14 cellular contexts compared by ENCODE assay signal in genomic region chr22:39474351-39474991, GRCh38. TPM values are rescaled to one million over a fixed set of nuclear protein-coding genes. Genes with fewer than 3 reads are reported as not detected.
DNase-seq lines count a peak whose midpoint lies in the region; ATAC-seq, FAIRE-seq and TF ChIP-seq lines count a peak whose summit lies in the region.
"Had no signal": no experiment of that assay in that cellular context is flagged by ENCODE, and none has a peak within 500 bp of the region (broad histone marks: within the 10 kb centered on the region; RNA-seq: fewer than 3 reads in every experiment).

No MANE protein-coding gene starts in this region.

- no peaks in the 10 kb centered on the region for H3K79me1 ChIP-seq in mesenchymal stem cell (replicated peaks; ENCODE audit: low read length, poor library complexity, severe bottlenecking)

- intact Hi-C loops in heart left ventricle (cut with DNase I): no loop called here
- intact Hi-C loops in cardiac septum (cut with DNase I): no loop called here
- intact Hi-C loops in sigmoid colon (cut with DNase I): no loop called here

- no peak overlapping the region for H4K8ac ChIP-seq in mesenchymal stem cell (ENCODE audit: low read length)

- no peak for DNase-seq in heart left ventricle
- no peak for DNase-seq in cardiac septum (ENCODE audit: low spot score)
- DNase-seq in bronchial epithelial cell (ENCODE audit: low read depth): no peak
- peak; percentile 40 for DNase-seq in mesenchymal stem cell
- DNase-seq in upper lobe of left lung: no peak
- DNase-seq in sigmoid colon: no peak
- DNase-seq in NCI-H146 treated with DMSO at 0.1 percent for 48 hours (lab: John Stamatoyannopoulos, UW; ENCODE audit: unreplicated experiment): no peak
- DNase-seq in NCI-H2081 (lab: John Stamatoyannopoulos, UW): no peak
- DNase-seq: activated CD8-positive, alpha-beta T cell treated with anti-CD3 and anti-CD28 coated beads, Interleukin-2, amount 10 ng/mL, durations not matched to agents 7 days and 5 days; DND-41; effector memory CD4-positive, alpha-beta T cell had no signal

- no peaks in the 10 kb centered on the region for H3K9me3 ChIP-seq in heart left ventricle
- H3K9me3 ChIP-seq in mesenchymal stem cell (ENCODE audit: control insufficient read depth, low read length): no peaks in the 10 kb centered on the region
- H3K9me3 ChIP-seq in upper lobe of left lung: no peaks in the 10 kb centered on the region
- H3K9me3 ChIP-seq in sigmoid colon: no peaks in the 10 kb centered on the region
- H3K9me3 ChIP-seq: A549 had no signal

- no peak overlapping the region for H2BK120ac ChIP-seq in mesenchymal stem cell (ENCODE audit: low read depth, low read length)

- peak overlapping the region in 8 of 12 donors; percentile 13 to 73 (median 40) for H3K27ac ChIP-seq in heart left ventricle
- H3K27ac ChIP-seq in mesenchymal stem cell (ENCODE audit: low read length, poor library complexity, severe bottlenecking): no peak overlapping the region
- peak overlapping the region in 3 of 4 donors; percentile 83 to 90 (median 86) for H3K27ac ChIP-seq in upper lobe of left lung
- peak overlapping the region in 2 of 4 donors; percentile 4 to 38 for H3K27ac ChIP-seq in sigmoid colon
- H3K27ac ChIP-seq: A549 had no signal

- no peak overlapping the region for H3K4me2 ChIP-seq in mesenchymal stem cell (ENCODE audit: low read length, poor library complexity, severe bottlenecking)
- H3K4me2 ChIP-seq: A549 had no signal

- peak overlapping the region in 1 of 2 experiments; percentile 61 for H3K14ac ChIP-seq in mesenchymal stem cell (ENCODE audit: low read length in 2 of 2)

- TF ChIP-seq EP300 in upper lobe of left lung (IDR thresholded peaks at IDR 0.05): no peak
- TF ChIP-seq EP300 in sigmoid colon (IDR thresholded peaks at IDR 0.05): no peak

- H3K27me3 ChIP-seq in heart left ventricle: no peaks in the 10 kb centered on the region
- peaks cover 1% of the 10 kb centered on the region for H3K27me3 ChIP-seq in bronchial epithelial cell (ENCODE audit: control insufficient read depth, insufficient read depth, low read length)
- H3K27me3 ChIP-seq in mesenchymal stem cell (ENCODE audit: control insufficient read depth in 1 of 2, insufficient read depth in 1 of 2, low read length in 2 of 2): peaks cover 0 to 72% of the 10 kb centered on the region in 2 experiments
- H3K27me3 ChIP-seq in upper lobe of left lung: no peaks in the 10 kb centered on the region
- no peaks in the 10 kb centered on the region for H3K27me3 ChIP-seq in sigmoid colon

- no peak overlapping the region for H2BK5ac ChIP-seq in mesenchymal stem cell (ENCODE audit: low read depth, low read length, poor library complexity, severe bottlenecking)

- peak overlapping the region; percentile 6 to 55 for H2BK12ac ChIP-seq in mesenchymal stem cell (ENCODE audit: low read length in 2 of 2)

- no peak overlapping the region for H2AFZ ChIP-seq in mesenchymal stem cell (ENCODE audit: low read depth, low read length)

- H3K36me3 ChIP-seq in heart left ventricle (no peaks in the 10 kb centered on the region), bronchial epithelial cell (ENCODE audit: control insufficient read depth, insufficient read depth, low read length) (no peaks in the 10 kb centered on the region), mesenchymal stem cell (ENCODE audit: control insufficient read depth in 1 of 2, insufficient read depth in 2 of 2, low read depth in 1 of 2, low read length in 2 of 2) (no peaks in the 10 kb centered on the region), upper lobe of left lung (peaks cover 0 to 7% (median 0%) of the 10 kb centered on the region in 4 donors), sigmoid colon (no peaks in the 10 kb centered on the region)

- peak; percentile 60 for FAIRE-seq in bronchial epithelial cell (lab: Jason Lieb, UNC)
- FAIRE-seq: A549 had no signal

- peak overlapping the region in 1 of 2 experiments; percentile 75 for H3K4ac ChIP-seq in mesenchymal stem cell (ENCODE audit: low read depth in 1 of 2, low read length in 2 of 2)

- H2BK15ac ChIP-seq in mesenchymal stem cell (ENCODE audit: low read depth, poor library complexity, severe bottlenecking): no peak overlapping the region

- H3K4me3 ChIP-seq in heart left ventricle: no peak overlapping the region
- H3K4me3 ChIP-seq in bronchial epithelial cell (ENCODE audit: low read depth, low read length): no peak overlapping the region
- no peak overlapping the region for H3K4me3 ChIP-seq in mesenchymal stem cell (ENCODE audit: insufficient read depth in 1 of 2, low read depth in 1 of 2, low read length in 2 of 2)
- H3K4me3 ChIP-seq in upper lobe of left lung: no peak overlapping the region
- no peak overlapping the region for H3K4me3 ChIP-seq in sigmoid colon
- H3K4me3 ChIP-seq: A549 had no signal

- H3K23ac ChIP-seq in mesenchymal stem cell (ENCODE audit: low read length in 2 of 2): no peak overlapping the region

- TF ChIP-seq POLR2A in heart left ventricle (IDR thresholded peaks at IDR 0.05) (no peak), upper lobe of left lung (IDR thresholded peaks at IDR 0.05) (no peak), sigmoid colon (IDR thresholded peaks at IDR 0.05) (no peak)

- H4K91ac ChIP-seq in mesenchymal stem cell (ENCODE audit: low read length): peak overlapping the region; percentile 25

- ATAC-seq in heart left ventricle (no peak), upper lobe of left lung (ENCODE audit: low FRiP score in 2 of 2) (no peak)
- ATAC-seq: A549; activated CD8-positive, alpha-beta T cell treated with anti-CD3 and anti-CD28 coated beads, Interleukin-2, amount 10 ng/mL, durations not matched to agents 7 days and 5 days; Panc1 had no signal

- TF ChIP-seq CTCF in heart left ventricle (IDR thresholded peaks at IDR 0.05) (no peak), bronchial epithelial cell (IDR thresholded peaks at IDR 0.05; ENCODE audit: insufficient read depth, low read length, severe bottlenecking) (no peak), upper lobe of left lung (IDR thresholded peaks at IDR 0.05) (no peak), sigmoid colon (IDR thresholded peaks at IDR 0.05) (no peak)

- H2AK5ac ChIP-seq in mesenchymal stem cell (ENCODE audit: low read length, severe bottlenecking): no peak overlapping the region

- no peak overlapping the region for H3K18ac ChIP-seq in mesenchymal stem cell (ENCODE audit: low read depth in 1 of 2, low read length in 2 of 2)

- H3K4me1 ChIP-seq in heart left ventricle (peaks cover 15 to 70% (median 37%) of the 10 kb centered on the region in 12 donors), mesenchymal stem cell (ENCODE audit: control insufficient read depth, insufficient read depth, low read depth, low read length) (peaks cover 50% of the 10 kb centered on the region), upper lobe of left lung (peaks cover 40 to 46% (median 43%) of the 10 kb centered on the region in 4 donors), sigmoid colon (no peaks in the 10 kb centered on the region)

- WGBS in heart left ventricle, 4 donors: 66 to 69% (median 69%) methylated on average over 8 to 9 of the region's 9 CpGs
- 43% methylated on average over 7 of the region's 9 CpGs for WGBS in mesenchymal stem cell
- WGBS in upper lobe of left lung, 2 donors: 70 to 93% methylated on average over 5 to 9 of the region's 9 CpGs
- 28 to 63% methylated on average over 9 of the region's 9 CpGs for WGBS in sigmoid colon, 2 donors

- H3K9ac ChIP-seq in mesenchymal stem cell (ENCODE audit: low read length): no peak overlapping the region

RNA-seq across cellular contexts. Expression of gene MGAT3, which starts 17.7 kb away (rescaled TPM):
- total RNA-seq in heart left ventricle (1 to 10 TPM; 3.4 to 9.9 (median 4.7) TPM), cardiac septum (24.1 TPM), bronchial epithelial cell (0.13 and 0.53 TPM in 2 replicates), upper lobe of left lung (10 to 100 TPM in 5 of 6 donors, 1 to 10 TPM in 1; 5.2 to 45.0 (median 26.0) TPM), sigmoid colon (1 to 10 TPM in 3 of 4 donors, under 1 TPM in 1; 0.99 to 1.4 (median 1.2) TPM)
- polyA plus RNA-seq in heart left ventricle (1 to 10 TPM; 2.2 to 2.6 TPM), sigmoid colon (1 to 10 TPM in 1 of 3 donors, under 1 TPM in 2; 0.60 to 8.1 (median 0.92) TPM)
- 2.1 TPM for polyA plus RNA-seq in mesenchymal stem cell (2013, experiment 1 of 2)
- polyA plus RNA-seq in mesenchymal stem cell (2013, experiment 2 of 2): 2.0 TPM
- total RNA-seq: MCF 10A had no signal

RNA-seq across cellular contexts. Expression of gene MIEF1, which starts 27.6 kb away (rescaled TPM):
- total RNA-seq in heart left ventricle (10 to 100 TPM; 15.4 to 25.2 (median 18.7) TPM), cardiac septum (19.4 TPM), bronchial epithelial cell (23.7 and 25.6 TPM in 2 replicates), upper lobe of left lung (10 to 100 TPM; 10.5 to 35.3 (median 25.6) TPM), sigmoid colon (10 to 100 TPM; 11.8 to 19.7 (median 14.2) TPM)
- polyA plus RNA-seq in heart left ventricle (10 to 100 TPM in 1 of 2 donors, 1 to 10 TPM in 1; 6.5 to 22.3 TPM), sigmoid colon (10 to 100 TPM in 2 of 3 donors, 1 to 10 TPM in 1; 9.0 to 25.4 (median 11.6) TPM)
- polyA plus RNA-seq in mesenchymal stem cell (2013, experiment 1 of 2): 19.0 TPM
- polyA plus RNA-seq in mesenchymal stem cell (2013, experiment 2 of 2): 19.9 TPM

RNA-seq across cellular contexts. Expression of gene ATF4, which starts 45.9 kb away (rescaled TPM):
- total RNA-seq in heart left ventricle: 100 to 1,000 TPM; 117 to 322 (median 168) TPM
- 100 to 1,000 TPM; 378 to 458 TPM for polyA plus RNA-seq in heart left ventricle
- 177 TPM for total RNA-seq in cardiac septum
- total RNA-seq in bronchial epithelial cell: 410 and 516 TPM in 2 replicates
- 513 TPM for polyA plus RNA-seq in mesenchymal stem cell (2013, experiment 1 of 2)
- 503 TPM for polyA plus RNA-seq in mesenchymal stem cell (2013, experiment 2 of 2)
- total RNA-seq in upper lobe of left lung: 100 to 1,000 TPM; 255 to 402 (median 364) TPM
- 100 to 1,000 TPM; 483 to 651 (median 631) TPM for total RNA-seq in sigmoid colon
- 100 to 1,000 TPM; 423 to 446 (median 444) TPM for polyA plus RNA-seq in sigmoid colon

RNA-seq across cellular contexts. Expression of gene RPS19BP1, which starts 58.1 kb away (rescaled TPM):
- total RNA-seq in heart left ventricle (100 to 1,000 TPM in 2 of 9 donors, 10 to 100 TPM in 7; 33.2 to 108 (median 44.5) TPM), cardiac septum (43.7 TPM), bronchial epithelial cell (55.2 and 72.1 TPM in 2 replicates), upper lobe of left lung (100 to 1,000 TPM in 4 of 6 donors, 10 to 100 TPM in 2; 71.2 to 168 (median 106) TPM), sigmoid colon (100 to 1,000 TPM; 148 to 217 (median 189) TPM)
- polyA plus RNA-seq in heart left ventricle (100 to 1,000 TPM; 154 to 220 TPM), sigmoid colon (100 to 1,000 TPM; 176 to 180 (median 180) TPM)
- 59.9 TPM for polyA plus RNA-seq in mesenchymal stem cell (2013, experiment 1 of 2)
- polyA plus RNA-seq in mesenchymal stem cell (2013, experiment 2 of 2): 59.6 TPM
